ENCODE assay signal across 25 cellular contexts in genomic region chr18:49045585-49045984, GRCh38.
A peak's percentile ranks its signal among the peaks of the same experiment; 100 is the strongest.
DNase-seq lines count a peak whose midpoint lies in the region; ATAC-seq and TF ChIP-seq lines count a peak whose summit lies in the region.
"Had no signal": no experiment of that assay in that cellular context is flagged by ENCODE, and none has a peak within 500 bp of the region (broad histone marks: within the 10 kb centered on the region; RNA-seq: fewer than 3 reads in every experiment).

No MANE protein-coding gene starts in this region.

- ATAC-seq in HG03354 (IDR thresholded peaks at IDR 0.05; ENCODE audit: poor library complexity, severe bottlenecking, unreplicated experiment) (peak; percentile 61), GM19351 (IDR thresholded peaks at IDR 0.05; ENCODE audit: unreplicated experiment) (no peak)
- ATAC-seq: activated naive CD8-positive, alpha-beta T cell treated with anti-CD3 and anti-CD28 coated beads, Interleukin-2, amount 50 U/mL, for 24 hours; gastrocnemius medialis; left lobe of liver had no signal

- H3K27ac ChIP-seq in BLaER1 (peak overlapping the region; percentile 85), OCI-LY7 (ENCODE audit: low read depth, low read length, poor library complexity, severe bottlenecking) (peak overlapping the region; percentile 24), transverse colon (no peak overlapping the region)
- H3K27ac ChIP-seq: gastrocnemius medialis, hepatocyte, skin epidermis, upper lobe of left lung had no signal

- intact Hi-C loops in OCI-LY7 (cut with micrococcal nuclease; ENCODE audit: unreplicated experiment) = no loop called here
- intact Hi-C loops in transverse colon (cut with DNase I; ENCODE audit: low total_unique reads) = loop anchor here (5.0 kb wide), 1 partner anchor 122 kb away; no protein-coding TSS in a partner anchor

- no peaks in the 10 kb centered on the region for H3K27me3 ChIP-seq in BLaER1
- H3K27me3 ChIP-seq in transverse colon = no peaks in the 10 kb centered on the region
- H3K27me3 ChIP-seq: gastrocnemius medialis, hepatocyte, upper lobe of left lung had no signal

- peaks cover 44% of the 10 kb centered on the region for H3K36me3 ChIP-seq in BLaER1
- H3K36me3 ChIP-seq in OCI-LY7 (ENCODE audit: insufficient read depth, low read length) = peaks cover 21% of the 10 kb centered on the region
- H3K36me3 ChIP-seq in transverse colon = peaks cover 0 to 4% (median 0%) of the 10 kb centered on the region in 4 donors

- no peaks in the 10 kb centered on the region for H4K20me1 ChIP-seq in BLaER1
- no peaks in the 10 kb centered on the region for H4K20me1 ChIP-seq in OCI-LY7 (ENCODE audit: insufficient read depth, low read length)

- in situ Hi-C loops in transverse colon (cut with MboI; ENCODE audit: low pct_ligation_motif_present in 1 of 4, low pct_unique_long_range_greater_than_20kb in 1 of 4, low sequenced_read_pairs in 3 of 4) = no loop called here

- H3K4me1 ChIP-seq in BLaER1 (peaks cover 91% of the 10 kb centered on the region), OCI-LY7 (ENCODE audit: insufficient read depth, low read length, poor library complexity, severe bottlenecking) (peaks cover 58% of the 10 kb centered on the region), transverse colon (peaks cover 0 to 4% (median 0%) of the 10 kb centered on the region in 4 donors)
- H3K4me1 ChIP-seq: gastrocnemius medialis had no signal

- H3K79me2 ChIP-seq in OCI-LY7 (ENCODE audit: insufficient read depth, low read depth, low read length) = no peaks in the 10 kb centered on the region
- H3K79me2 ChIP-seq: hepatocyte had no signal

- POLR2A ChIA-PET in OCI-LY7 (lab: Charles Lee) = interaction anchor here (0.6 kb wide), 1 partner anchor 125 kb away, joined by 3 read pairs; no protein-coding TSS in a partner anchor

- TF ChIP-seq POLR2A in transverse colon (IDR thresholded peaks at IDR 0.05) = no peak

- H2AFZ ChIP-seq in OCI-LY7 (ENCODE audit: low read length) = no peak overlapping the region
- H2AFZ ChIP-seq: hepatocyte had no signal

- H3K9me3 ChIP-seq in BLaER1 (peaks cover 5% of the 10 kb centered on the region; the same call in 1 of the 2 replicates), OCI-LY7 (ENCODE audit: low read length) (no peaks in the 10 kb centered on the region), transverse colon (no peaks in the 10 kb centered on the region)
- H3K9me3 ChIP-seq: gastrocnemius medialis, upper lobe of left lung had no signal

- TF ChIP-seq EP300 in transverse colon (IDR thresholded peaks at IDR 0.05; ENCODE audit: low read depth) = no peak

- no TSS peak for BruUV-seq in OCI-LY7 (replicated peaks; lab: Mats Ljungman, UMichigan)

- no peaks in the 10 kb centered on the region for H3K9me2 ChIP-seq in OCI-LY7 (ENCODE audit: insufficient read depth, low read length)

- WGBS in transverse colon (ENCODE audit: low coverage in 1 of 2), 2 donors = 82 to 83% methylated on average over 5 of the region's 5 CpGs

- TF ChIP-seq CTCF in OCI-LY7 (conservative IDR thresholded peaks at IDR 0.05; ENCODE audit: low read length) (no peak), transverse colon (IDR thresholded peaks at IDR 0.05) (no peak)

- H3K9ac ChIP-seq in BLaER1 = peak overlapping the region; percentile 67

- CTCF ChIA-PET in OCI-LY7 (lab: Charles Lee; ENCODE audit: unreplicated experiment) = no interaction called here

- H3K4me2 ChIP-seq in BLaER1 (peak overlapping the region; percentile 73), OCI-LY7 (ENCODE audit: low read length) (no peak overlapping the region)
- H3K4me2 ChIP-seq: hepatocyte had no signal

- H3K4me3 ChIP-seq in BLaER1 (peak overlapping the region; percentile 26; the same call in 1 of the 2 replicates), OCI-LY7 (ENCODE audit: low read depth, low read length, poor library complexity, severe bottlenecking) (no peak overlapping the region), transverse colon (no peak overlapping the region)
- H3K4me3 ChIP-seq: gastrocnemius medialis, hepatocyte, skin epidermis, upper lobe of left lung had no signal

- DNase-seq in OCI-LY7 (ENCODE audit: low spot score) (no peak), left kidney (ENCODE audit: low read depth, low spot score) (peak; percentile 56), T-helper 9 cell (no peak), transverse colon (no peak)
- no peak for DNase-seq in stimulated activated CD4-positive, alpha-beta T cell treated with anti-CD3 and anti-CD28 coated beads, Interleukin-2, amount 100 ng/mL, for 48 hours
- DNase-seq: activated CD4-positive, CD25-positive, alpha-beta regulatory T cell treated with anti-CD3 and anti-CD28 coated beads, Interleukin-2, amount 50 U/mL, for 72 hours; activated gamma-delta T cell; activated naive CD8-positive, alpha-beta T cell treated with anti-CD3 and anti-CD28 coated beads, Interleukin-2, amount 50 U/mL, for 24 hours; activated T-cell treated with anti-CD3 and anti-CD28 coated beads for 4 hours; caudate nucleus; gastrocnemius medialis; mesenchymal stem cell; NCI-H1105 treated with DMSO at 0.1 percent for 48 hours; NCI-H1930; NCI-H526 treated with DMSO at 0.1 percent for 48 hours; occipital lobe; stimulated activated CD4-positive, alpha-beta T cell treated with anti-CD3 and anti-CD28 coated beads, Interleukin-1b, Interleukin-23, amount 100 ng/mL, for 48 hours; substantia nigra; upper lobe of left lung had no signal

Comparison
In these comparisons a context has a peak if more than half of its experiments do, and no peak if none do; other contexts are left out.
1. H3K27ac ChIP-seq: peak in BLaER1 (single experiment) and OCI-LY7 (single experiment); none in transverse colon (0 of 4).